Comparison of ENCODE assay signal across 8 cellular contexts in the genomic region with DNA sequence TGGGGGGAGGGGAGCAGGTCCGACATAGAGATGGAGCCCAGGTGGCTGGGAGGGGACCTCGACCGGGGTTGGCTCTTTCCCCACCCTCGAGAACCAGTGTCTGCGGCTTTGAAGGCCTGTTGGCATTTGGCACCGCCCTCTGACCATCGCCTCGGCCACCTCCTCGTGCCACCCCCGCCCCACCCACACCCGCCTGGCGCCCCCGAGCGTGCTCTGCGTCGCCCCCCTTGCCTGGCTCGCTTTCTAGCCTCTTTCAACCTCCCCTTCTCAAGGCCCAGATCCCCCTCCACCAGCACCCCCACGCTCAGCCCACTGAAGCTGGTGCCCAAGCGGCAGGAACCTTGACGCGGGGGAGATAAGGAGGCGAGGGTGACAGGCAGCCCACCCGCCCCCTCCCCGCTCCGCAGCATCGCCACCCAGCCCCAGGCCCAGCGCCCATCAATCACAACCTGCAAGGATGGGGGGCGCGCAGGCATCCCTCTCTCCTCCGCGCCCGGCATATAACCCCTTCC. TPM values are rescaled to one million over a fixed set of nuclear protein-coding genes. Genes with fewer than 3 reads are reported as not detected.
A peak's percentile ranks its signal among the peaks of the same experiment; 100 is the strongest.
DNase-seq lines count a peak whose midpoint lies in the region; ATAC-seq and TF ChIP-seq lines count a peak whose summit lies in the region.

No MANE protein-coding gene starts in this region.

- POLR2A ChIA-PET in activated CD8-positive, alpha-beta T cell treated with anti-CD3 and anti-CD28 coated beads for 36 hours (lab: Charles Lee) = interaction anchor here (2.0 kb wide), 1 partner anchor 9 kb away, joined by 4 read pairs; no protein-coding TSS in a partner anchor

- H3K9ac ChIP-seq in BLaER1 treated with 17β-estradiol and CSF1 and Interleukin-3, amounts not matched to agents 10 nM and 100 nM = peak overlapping the region; percentile 76 to 97 (median 85)

- H3K27ac ChIP-seq in BLaER1 treated with 17β-estradiol and CSF1 and Interleukin-3, amounts not matched to agents 10 nM and 100 nM = peak overlapping the region in 10 of 11 experiments; percentile 55 to 100 (median 98); a peak in 20 of 22 replicates
- H3K27ac ChIP-seq in right atrium auricular region (peak overlapping the region; percentile 81 to 86), skin epidermis (peak overlapping the region in 20 of 21 experiments; percentile 7 to 100 (median 80))

- H4K20me1 ChIP-seq in BLaER1 treated with 17β-estradiol and CSF1 and Interleukin-3, amounts not matched to agents 10 nM and 100 nM = peaks cover 12 to 56% (median 45%) of the 10 kb centered on the region in 11 experiments; a peak in 21 of 22 replicates

- peaks cover 34% of the 10 kb centered on the region for H3K4me1 Mint-ChIP-seq in activated CD8-positive, alpha-beta T cell treated with anti-CD3 and anti-CD28 coated beads for 36 hours (ENCODE audit: low read depth)

- H3K4me1 ChIP-seq in BLaER1 treated with 17β-estradiol and CSF1 and Interleukin-3, amounts not matched to agents 10 nM and 100 nM = peaks cover 57 to 68% (median 65%) of the 10 kb centered on the region in 10 experiments
- peaks cover 19% of the 10 kb centered on the region for H3K4me1 ChIP-seq in HAP-1
- H3K4me1 ChIP-seq in right atrium auricular region = peaks cover 0 to 54% of the 10 kb centered on the region in 2 donors

- peak; percentile 2 for ATAC-seq in activated CD8-positive, alpha-beta T cell treated with anti-CD3 and anti-CD28 coated beads for 36 hours
- ATAC-seq in HG02588 (IDR thresholded peaks at IDR 0.05; ENCODE audit: unreplicated experiment) (no peak), GM18517 (IDR thresholded peaks at IDR 0.05; ENCODE audit: unreplicated experiment) (no peak), HG02852 (IDR thresholded peaks at IDR 0.05; ENCODE audit: unreplicated experiment) (no peak)

- no peaks in the 10 kb centered on the region for H3K27me3 ChIP-seq in BLaER1 treated with 17β-estradiol and CSF1 and Interleukin-3, amounts not matched to agents 10 nM and 100 nM
- H3K27me3 ChIP-seq in HAP-1 (ENCODE audit: low read depth) (no peaks in the 10 kb centered on the region), right atrium auricular region (no peaks in the 10 kb centered on the region)

- H3K36me3 Mint-ChIP-seq in activated CD8-positive, alpha-beta T cell treated with anti-CD3 and anti-CD28 coated beads for 36 hours (ENCODE audit: low read depth) = peaks cover 25% of the 10 kb centered on the region

- peak overlapping the region; percentile 61 to 84 (median 80) for H3K4me3 ChIP-seq in BLaER1 treated with 17β-estradiol and CSF1 and Interleukin-3, amounts not matched to agents 10 nM and 100 nM
- H3K4me3 ChIP-seq in HAP-1 (peak overlapping the region; percentile 67), right atrium auricular region (peak overlapping the region; percentile 62 to 82), skin epidermis (peak overlapping the region; percentile 50 to 78 (median 69))

- TF ChIP-seq CTCF in activated CD8-positive, alpha-beta T cell treated with anti-CD3 and anti-CD28 coated beads for 36 hours (IDR thresholded peaks at IDR 0.05) = no peak
- TF ChIP-seq CTCF in right atrium auricular region (IDR thresholded peaks at IDR 0.05) = no peak

- peak overlapping the region; percentile 90 for H3K4me3 Mint-ChIP-seq in activated CD8-positive, alpha-beta T cell treated with anti-CD3 and anti-CD28 coated beads for 36 hours

- H3K36me3 ChIP-seq in BLaER1 treated with 17β-estradiol and CSF1 and Interleukin-3, amounts not matched to agents 10 nM and 100 nM = peaks cover 29 to 36% (median 35%) of the 10 kb centered on the region in 11 experiments
- H3K36me3 ChIP-seq in HAP-1 (replicated peaks) = peaks cover 28% of the 10 kb centered on the region
- H3K36me3 ChIP-seq in right atrium auricular region = peaks cover 7% of the 10 kb centered on the region

- H3K27ac Mint-ChIP-seq in activated CD8-positive, alpha-beta T cell treated with anti-CD3 and anti-CD28 coated beads for 36 hours = peak overlapping the region; percentile 74

- H3K4me2 ChIP-seq in BLaER1 treated with 17β-estradiol and CSF1 and Interleukin-3, amounts not matched to agents 10 nM and 100 nM = peak overlapping the region; percentile 79 to 98 (median 93)

- H3K27me3 Mint-ChIP-seq in activated CD8-positive, alpha-beta T cell treated with anti-CD3 and anti-CD28 coated beads for 36 hours = no peaks in the 10 kb centered on the region

- intact Hi-C loops in activated CD8-positive, alpha-beta T cell treated with anti-CD3 and anti-CD28 coated beads for 36 hours (cut with micrococcal nuclease) = no loop called here

- in situ Hi-C loops in HAP-1 (cut with MboI; ENCODE audit: low sequenced_read_pairs) = no loop called here

- DNase-seq in HAP-1 (ENCODE audit: low spot score in 2 of 2) (peak in 1 of 2 experiments; percentile 46), right atrium auricular region (ENCODE audit: low spot score) (no peak)
- DNase-seq in activated CD8-positive, alpha-beta T cell treated with anti-CD3 and anti-CD28 coated beads for 36 hours = peak; percentile 35

- H3K9me3 ChIP-seq in BLaER1 treated with 17β-estradiol and CSF1 and Interleukin-3, amounts not matched to agents 10 nM and 100 nM (replicated peaks in 1 of 11) = no peaks in the 10 kb centered on the region
- H3K9me3 ChIP-seq in HAP-1 (no peaks in the 10 kb centered on the region), right atrium auricular region (no peaks in the 10 kb centered on the region)

- H3K9me3 Mint-ChIP-seq in activated CD8-positive, alpha-beta T cell treated with anti-CD3 and anti-CD28 coated beads for 36 hours = no peaks in the 10 kb centered on the region

- CTCF ChIA-PET in activated CD8-positive, alpha-beta T cell treated with anti-CD3 and anti-CD28 coated beads for 36 hours (lab: Charles Lee) = interaction anchor here (1.0 to 3.9 kb wide), 8 partner anchors 10 to 214 kb away, joined by 3 to 20 read pairs (median 8); a partner anchor contains a TSS

RNA-seq across cellular contexts. Expression of a gene that starts 0.6 kb away (rescaled TPM):
- total RNA-seq in activated CD8-positive, alpha-beta T cell treated with anti-CD3 and anti-CD28 coated beads for 36 hours = 10 to 100 TPM; 13.1 to 14.2 TPM
- total RNA-seq in right atrium auricular region = 10 to 100 TPM in 1 of 2 donors, 1 to 10 TPM in 1; 3.6 to 13.4 TPM

RNA-seq across cellular contexts. Expression of a gene that starts 3.2 kb away (rescaled TPM):
- total RNA-seq in activated CD8-positive, alpha-beta T cell treated with anti-CD3 and anti-CD28 coated beads for 36 hours = 1,000 to 10,000 TPM; 3,130 to 3,175 TPM
- total RNA-seq in right atrium auricular region = 1,000 to 10,000 TPM; 1,458 to 1,831 TPM

RNA-seq across cellular contexts. Expression of a gene that starts 28.9 kb away (rescaled TPM):
- total RNA-seq in activated CD8-positive, alpha-beta T cell treated with anti-CD3 and anti-CD28 coated beads for 36 hours = under 1 TPM; 0.47 to 0.56 TPM
- total RNA-seq in right atrium auricular region = 1 to 10 TPM in 1 of 2 donors, under 1 TPM in 1; 0.82 to 2.3 TPM

RNA-seq across cellular contexts. Expression of a gene that starts 30.9 kb away (rescaled TPM):
- not detected for total RNA-seq in activated CD8-positive, alpha-beta T cell treated with anti-CD3 and anti-CD28 coated beads for 36 hours
- not detected for total RNA-seq in right atrium auricular region

RNA-seq across cellular contexts. Expression of a gene that starts 45.4 kb away (rescaled TPM):
- total RNA-seq in activated CD8-positive, alpha-beta T cell treated with anti-CD3 and anti-CD28 coated beads for 36 hours = 1 to 10 TPM; 1.7 to 2.4 TPM
- total RNA-seq in right atrium auricular region = 1 to 10 TPM; 4.6 to 9.3 TPM
